2 cellular contexts compared by ENCODE assay signal in genomic region chr1:11000526-11000925, GRCh38.
TF ChIP-seq lines count a peak whose summit lies in the region.

No MANE protein-coding gene starts in this region.

TF ChIP-seq in HEK293, 187 proteins besides CTCF, POLR2A, EP300 and RAD21:
- TF ChIP-seq ZEB2 (tag by site-specific recombination; IDR thresholded peaks at IDR 0.05) (no peak), ZNF580 (tag by site-specific recombination; IDR thresholded peaks at IDR 0.05) (no peak), TCF7L2 (IDR thresholded peaks at IDR 0.05; ENCODE audit: borderline replicate concordance, low read depth, low read length) (no peak), ZNF433 (tag by site-specific recombination; IDR thresholded peaks at IDR 0.05; ENCODE audit: low read depth) (no peak), PATZ1 (tag by site-specific recombination; IDR thresholded peaks at IDR 0.05) (no peak), SCRT1 (tag by site-specific recombination; IDR thresholded peaks at IDR 0.05; ENCODE audit: borderline replicate concordance) (no peak), SETDB1 (IDR thresholded peaks at IDR 0.05; ENCODE audit: insufficient read length, low read length) (peak; percentile 67)

TF ChIP-seq in K562, 482 proteins besides CTCF, POLR2A, EP300 and RAD21:
- TF ChIP-seq ZNF655 (CRISPR knock-in tag; IDR thresholded peaks at IDR 0.05) (no peak), CREB3L1 (IDR thresholded peaks at IDR 0.05; ENCODE audit: borderline replicate concordance, low read depth) (no peak), ZNF280A (IDR thresholded peaks at IDR 0.05; ENCODE audit: low read depth, partially characterized antibody) (peak; percentile 48), CBX3 (IDR thresholded peaks at IDR 0.05; ENCODE audit: borderline replicate concordance in 1 of 2, low read length in 2 of 2) (peak in 1 of 2 experiments; percentile 83; a peak in 2 of 3 replicates)
